In the genomic region with DNA sequence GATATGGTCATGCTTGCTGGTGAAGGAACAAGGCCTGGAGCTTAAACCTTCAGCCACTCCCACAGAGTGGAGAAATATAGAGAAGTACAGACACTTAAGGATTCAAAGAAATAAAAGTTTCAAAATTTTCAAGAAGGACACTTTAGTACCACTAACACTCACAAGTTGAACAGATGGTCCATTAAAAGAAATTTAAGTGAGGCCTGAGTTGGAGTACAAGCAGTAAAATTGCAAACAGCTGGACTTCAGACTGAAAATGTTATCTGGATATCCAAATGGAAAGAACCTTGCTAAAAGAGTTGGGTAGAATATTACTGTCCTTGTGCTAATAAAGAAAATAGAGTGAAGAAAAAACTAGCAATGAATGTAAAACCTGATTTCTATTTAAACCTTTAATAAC, we compare ENCODE assay signal across 17 cellular contexts.
"Had no signal": no experiment of that assay in that cellular context is flagged by ENCODE, and none has a peak within 500 bp of the region (broad histone marks: within the 10 kb centered on the region; RNA-seq: fewer than 3 reads in every experiment).

No MANE protein-coding gene starts in this region.

- H3K27me3 ChIP-seq: esophagus squamous epithelium, heart left ventricle, neutrophil had no signal

- H3K4me1 ChIP-seq: esophagus squamous epithelium had no signal

- H3K4me3 ChIP-seq: esophagus squamous epithelium, heart left ventricle, smooth muscle cell had no signal

- H3K9me3 ChIP-seq: esophagus squamous epithelium, neutrophil had no signal

- DNase-seq: cortex of kidney; effector memory CD4-positive, alpha-beta T cell; esophagus squamous epithelium; heart left ventricle; hypothalamus; kidney glomerular epithelial cell; mesendoderm; naive thymus-derived CD4-positive, alpha-beta T cell; nephron progenitor cell; right cardiac atrium; stimulated activated CD4-positive, alpha-beta T cell treated with anti-CD3 and anti-CD28 coated beads, Interleukin-2, amount 100 ng/mL, for 48 hours; stimulated activated naive CD4-positive, alpha-beta T cell treated with Interleukin-2 at 50 U/mL for 16 hours; trophoblast cell had no signal

- H3K27ac Mint-ChIP-seq: naive thymus-derived CD4-positive, alpha-beta T cell; nephron progenitor cell; progenitor cell of endocrine pancreas had no signal

- H3K27me3 Mint-ChIP-seq: progenitor cell of endocrine pancreas had no signal

- H3K4me3 Mint-ChIP-seq: naive thymus-derived CD4-positive, alpha-beta T cell; nephron progenitor cell had no signal

- ATAC-seq: heart left ventricle; naive thymus-derived CD4-positive, alpha-beta T cell; right cardiac atrium had no signal

- H3K4me2 ChIP-seq: smooth muscle cell had no signal

- H3K36me3 ChIP-seq: esophagus squamous epithelium, heart left ventricle, neutrophil had no signal

- FAIRE-seq: frontal cortex had no signal

- H3K27ac ChIP-seq: esophagus squamous epithelium, heart left ventricle, neutrophil had no signal
